In the genomic region with DNA sequence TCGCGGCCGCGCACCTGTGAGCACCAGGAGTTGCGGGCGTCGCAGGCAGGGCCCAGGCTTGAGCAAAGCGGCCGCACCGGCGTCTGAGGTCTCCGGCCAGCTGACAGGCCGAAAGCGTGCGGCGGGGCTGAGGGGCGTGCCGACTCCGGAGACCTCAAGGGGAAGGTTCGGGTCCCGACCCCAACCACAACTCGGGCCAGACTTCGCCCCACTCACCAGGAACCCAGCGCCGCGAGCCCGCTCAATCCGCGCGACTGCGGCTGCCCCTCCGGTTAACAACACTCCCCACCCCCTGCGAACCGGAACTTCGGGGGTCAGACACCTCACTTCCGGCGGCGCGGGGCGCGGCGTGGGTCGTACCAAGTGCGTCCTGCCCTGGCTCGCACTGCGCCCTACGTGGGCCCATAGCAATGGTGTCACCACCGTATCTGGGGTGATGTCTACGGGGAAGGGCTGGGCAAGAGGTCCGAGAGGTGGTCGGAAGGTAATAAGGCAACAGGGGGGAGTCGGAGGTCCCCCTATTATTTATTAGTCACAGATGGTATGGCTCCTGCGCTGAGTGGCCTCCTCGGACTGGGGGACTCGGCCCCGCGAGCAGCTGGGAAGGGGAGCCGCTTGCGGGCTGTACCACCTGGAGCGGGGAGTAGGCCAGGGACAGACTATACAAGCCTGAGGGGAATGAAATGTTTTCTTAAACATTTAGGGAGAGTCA, we compare ENCODE assay signal across 8 cellular contexts. TPM values are rescaled to one million over a fixed set of nuclear protein-coding genes. Genes with fewer than 3 reads are reported as not detected.
DNase-seq lines count a peak whose midpoint lies in the region; ATAC-seq and TF ChIP-seq lines count a peak whose summit lies in the region.

A gene (minus strand): TSS at position 280 of the 712 bp plus-strand sequence. CDS start 918 bp downstream, outside the sequence.

- H3K4me3 ChIP-seq in epithelial cell of proximal tubule (ENCODE audit: low read depth, low read length) (peak within 1 kb of the TSS; percentile 76), mucosa of stomach (ENCODE audit: low read length) (peak within 1 kb of the TSS; percentile 93)

- peaks cover 31% of the 10 kb centered on the region for H3K4me1 ChIP-seq in mucosa of stomach (ENCODE audit: control insufficient read depth, insufficient read depth, low read length)

- DNase-seq in D341Med (ENCODE audit: low spot score) (peak; percentile 93), HuH-7 (ENCODE audit: low spot score) (peak; percentile 93), OCI-M2 (lab: John Stamatoyannopoulos, UW; ENCODE audit: unreplicated experiment) (peak; percentile 87), activated T-cell treated with anti-CD3 and anti-CD28 coated beads for 4 hours (peak; percentile 89), epithelial cell of proximal tubule (ENCODE audit: low read depth) (no peak)
- DNase-seq in stimulated activated CD8-positive, alpha-beta memory T cell treated with anti-CD3 and anti-CD28 coated beads, Interleukin-7, amount 100 ng/mL, for 1 hour (ENCODE audit: low read depth in 2 of 2), result peak; percentile 80

- H3K9me3 ChIP-seq in mucosa of stomach (ENCODE audit: control insufficient read depth, low read length), result no peaks in the 10 kb centered on the region

- peak within 1 kb of the TSS; percentile 99 for H3K9ac ChIP-seq in mucosa of stomach (ENCODE audit: low read length)

- H3K36me3 ChIP-seq in mucosa of stomach (ENCODE audit: control insufficient read depth, insufficient read depth, low read length), result peaks cover 31% of the 10 kb centered on the region

- ATAC-seq in GM21526 (IDR thresholded peaks at IDR 0.05; ENCODE audit: low FRiP score, unreplicated experiment), result peak; percentile 46

- H3K27me3 ChIP-seq in mucosa of stomach (ENCODE audit: control insufficient read depth, insufficient read depth, low read length), result no peaks in the 10 kb centered on the region

- no peak for TF ChIP-seq CTCF in epithelial cell of proximal tubule (conservative IDR thresholded peaks at IDR 0.05; ENCODE audit: low read depth, low read length)

RNA-seq across cellular contexts. Expression of the gene that starts here (rescaled TPM):
- 10.8 and 14.8 TPM in 2 replicates for total RNA-seq in epithelial cell of proximal tubule
